In the genomic region with DNA sequence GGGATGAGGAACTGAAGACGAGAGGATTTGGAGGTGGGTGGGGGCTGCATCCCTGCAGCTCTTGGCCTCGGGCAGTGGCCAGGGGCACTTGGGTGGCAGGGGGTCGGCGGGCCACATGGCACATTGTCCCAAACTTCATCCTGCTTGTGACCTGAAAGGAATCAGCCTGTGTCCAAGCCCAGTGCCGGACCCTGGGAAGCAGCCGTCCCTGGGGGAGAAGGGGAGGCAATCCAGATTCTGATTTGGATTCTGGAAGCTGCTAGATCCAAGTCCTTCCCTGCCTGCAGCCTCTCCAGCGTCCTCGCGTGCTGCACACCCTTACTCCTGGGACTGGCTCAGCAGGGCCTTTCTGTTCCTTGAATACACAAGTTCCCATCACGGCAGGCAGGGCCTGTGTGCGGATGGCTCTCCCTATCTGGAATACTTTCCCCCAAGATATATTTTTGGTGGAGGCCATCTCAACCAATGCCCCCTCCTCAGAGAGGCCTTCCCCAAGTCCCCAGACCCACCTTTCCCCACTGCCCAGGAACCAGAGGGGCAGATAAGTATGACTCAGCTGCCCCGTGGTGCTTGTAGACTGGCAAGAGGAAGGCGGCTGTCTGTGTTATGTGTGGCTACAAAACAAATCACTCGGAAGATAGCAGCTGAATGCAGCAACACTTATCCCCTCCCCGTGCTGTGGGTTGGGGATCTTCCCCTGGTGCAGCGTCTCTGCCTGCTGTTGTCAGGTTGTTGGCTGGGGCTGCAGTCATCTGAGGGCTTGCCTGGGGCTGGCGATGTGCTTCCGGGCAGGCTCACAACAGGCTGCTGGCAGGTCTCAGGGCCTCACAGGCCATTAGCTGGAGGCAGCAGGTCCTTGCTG, we compare ENCODE assay signal across 21 cellular contexts. TPM values are rescaled to one million over a fixed set of nuclear protein-coding genes. Genes with fewer than 3 reads are reported as not detected.
DNase-seq lines count a peak whose midpoint lies in the region; ATAC-seq, FAIRE-seq and TF ChIP-seq lines count a peak whose summit lies in the region.
"Had no signal": no experiment of that assay in that cellular context is flagged by ENCODE, and none has a peak within 500 bp of the region (broad histone marks: within the 10 kb centered on the region; RNA-seq: fewer than 3 reads in every experiment).

No MANE protein-coding gene starts in this region.

- H3K4me1 ChIP-seq in kidney (ENCODE audit: control insufficient read depth in 1 of 2, insufficient read depth in 1 of 2, low read depth in 1 of 2, low read length in 2 of 2) (peaks cover 0 to 4% of the 10 kb centered on the region in 2 donors), transverse colon (peaks cover 0 to 2% (median 1%) of the 10 kb centered on the region in 4 donors)

- H3K36me3 Mint-ChIP-seq in activated T-cell treated with anti-CD3 and anti-CD28 coated beads, Interleukin-2, amount 50 U/mL, for 72 hours (ENCODE audit: insufficient read depth in 2 of 2) = peaks cover 3 to 4% of the 10 kb centered on the region in 2 donors
- H3K36me3 Mint-ChIP-seq in central memory CD8-positive, alpha-beta T cell (ENCODE audit: insufficient read depth) = peaks cover 15% of the 10 kb centered on the region

- in situ Hi-C loops in transverse colon (cut with MboI; ENCODE audit: low pct_ligation_motif_present in 1 of 4, low pct_unique_long_range_greater_than_20kb in 1 of 4, low sequenced_read_pairs in 3 of 4) = no loop called here

- H3K9me3 Mint-ChIP-seq in activated T-cell treated with anti-CD3 and anti-CD28 coated beads, Interleukin-2, amount 50 U/mL, for 72 hours = no peaks in the 10 kb centered on the region
- H3K9me3 Mint-ChIP-seq in central memory CD8-positive, alpha-beta T cell = no peaks in the 10 kb centered on the region
- H3K9me3 Mint-ChIP-seq: activated naive CD8-positive, alpha-beta T cell treated with anti-CD3 and anti-CD28 coated beads, Interleukin-2, amount 10 ng/mL, durations not matched to agents 7 days and 5 days; CD4-positive, alpha-beta T cell; memory B cell had no signal

- peak overlapping the region in 1 of 2 donors; percentile 5 for H3K4me3 Mint-ChIP-seq in activated T-cell treated with anti-CD3 and anti-CD28 coated beads, Interleukin-2, amount 50 U/mL, for 72 hours
- H3K4me3 Mint-ChIP-seq in central memory CD8-positive, alpha-beta T cell = no peak overlapping the region
- H3K4me3 Mint-ChIP-seq: activated naive CD8-positive, alpha-beta T cell treated with anti-CD3 and anti-CD28 coated beads, Interleukin-2, amount 10 ng/mL, durations not matched to agents 7 days and 5 days; CD4-positive, alpha-beta T cell; memory B cell; nephron progenitor cell had no signal

- DNase-seq in activated T-cell treated with anti-CD3 and anti-CD28 coated beads, Interleukin-2, amount 50 U/mL, for 72 hours = no peak
- DNase-seq in activated T-cell treated with anti-CD3 and anti-CD28 coated beads for 4 hours = no peak
- no peak for DNase-seq in central memory CD8-positive, alpha-beta T cell (ENCODE audit: low spot score in 2 of 2)
- DNase-seq in kidney = peak; percentile 52
- DNase-seq in transverse colon = peak; percentile 5
- no peak for DNase-seq in mucosa of gallbladder (ENCODE audit: low spot score)
- DNase-seq: activated CD4-positive, alpha-beta T cell treated with anti-CD3 and anti-CD28 coated beads for 4 hours; activated naive CD8-positive, alpha-beta T cell treated with anti-CD3 and anti-CD28 coated beads, Interleukin-2, amount 10 ng/mL, durations not matched to agents 7 days and 5 days; CD4-positive, alpha-beta T cell; DMS79; effector CD4-positive, alpha-beta T cell; esophagus squamous epithelium; GOT3; NCI-H1417 treated with DMSO at 0.1 percent for 48 hours; NCI-H2171; nephron progenitor cell; OCI-M1 had no signal

- ATAC-seq in activated T-cell treated with anti-CD3 and anti-CD28 coated beads, Interleukin-2, amount 50 U/mL, for 72 hours (replicated peaks in 1 of 2) = peak; percentile 7 to 10
- ATAC-seq in central memory CD8-positive, alpha-beta T cell (replicated peaks; ENCODE audit: extremely low read depth, poor library complexity, severe bottlenecking) = no peak
- ATAC-seq in GM18520 (IDR thresholded peaks at IDR 0.05; ENCODE audit: unreplicated experiment) (no peak), GM19452 (IDR thresholded peaks at IDR 0.05; ENCODE audit: unreplicated experiment) (no peak)

- no peak overlapping the region for H3K9ac ChIP-seq in kidney (ENCODE audit: low read length in 2 of 2)

- H3K9me3 ChIP-seq in kidney (ENCODE audit: control insufficient read depth in 1 of 2, low read length in 2 of 2) (no peaks in the 10 kb centered on the region), transverse colon (no peaks in the 10 kb centered on the region)
- H3K9me3 ChIP-seq: esophagus squamous epithelium had no signal

- H3K36me3 ChIP-seq in kidney (ENCODE audit: control insufficient read depth in 1 of 2, insufficient read depth in 2 of 2, low read length in 2 of 2) (peaks cover 15 to 65% of the 10 kb centered on the region in 2 donors), transverse colon (peaks cover 0 to 22% (median 4%) of the 10 kb centered on the region in 4 donors)

- no peak for TF ChIP-seq EP300 in transverse colon (IDR thresholded peaks at IDR 0.05; ENCODE audit: low read depth)

- no peaks in the 10 kb centered on the region for H3K27me3 ChIP-seq in transverse colon
- H3K27me3 ChIP-seq: cardiac muscle cell, esophagus squamous epithelium had no signal

- intact Hi-C loops in kidney (cut with DNase I) (no loop called here), transverse colon (cut with DNase I; ENCODE audit: low total_unique reads) (no loop called here)

- H3K4me1 Mint-ChIP-seq in activated T-cell treated with anti-CD3 and anti-CD28 coated beads, Interleukin-2, amount 50 U/mL, for 72 hours (ENCODE audit: low read depth) = peaks cover 12% of the 10 kb centered on the region
- H3K4me1 Mint-ChIP-seq in central memory CD8-positive, alpha-beta T cell = peaks cover 8% of the 10 kb centered on the region
- H3K4me1 Mint-ChIP-seq: memory B cell had no signal

- TF ChIP-seq CTCF in kidney (IDR thresholded peaks at IDR 0.05; ENCODE audit: borderline replicate concordance, extremely low read depth, insufficient read depth) (no peak), transverse colon (IDR thresholded peaks at IDR 0.05) (no peak)

- no peak for FAIRE-seq in kidney (lab: Jason Lieb, UNC)

- H3K27me3 Mint-ChIP-seq in activated T-cell treated with anti-CD3 and anti-CD28 coated beads, Interleukin-2, amount 50 U/mL, for 72 hours (ENCODE audit: low read depth) = no peaks in the 10 kb centered on the region
- no peaks in the 10 kb centered on the region for H3K27me3 Mint-ChIP-seq in central memory CD8-positive, alpha-beta T cell
- H3K27me3 Mint-ChIP-seq: activated naive CD8-positive, alpha-beta T cell treated with anti-CD3 and anti-CD28 coated beads, Interleukin-2, amount 10 ng/mL, durations not matched to agents 7 days and 5 days; CD4-positive, alpha-beta T cell; memory B cell had no signal

- H3K27ac ChIP-seq in kidney (ENCODE audit: low read depth in 2 of 2, low read length in 2 of 2) (no peak overlapping the region), transverse colon (peak overlapping the region in 1 of 4 donors; percentile 3)
- H3K27ac ChIP-seq: cardiac muscle cell had no signal

- 91% methylated on average over 18 of the region's 18 CpGs; no CpG with 5 or more reads in 1 of the 2 donors for WGBS in transverse colon (ENCODE audit: low coverage in 1 of 2), 2 donors

- peak overlapping the region; percentile 76 for H3K27ac Mint-ChIP-seq in activated T-cell treated with anti-CD3 and anti-CD28 coated beads, Interleukin-2, amount 50 U/mL, for 72 hours
- H3K27ac Mint-ChIP-seq in central memory CD8-positive, alpha-beta T cell (ENCODE audit: low read depth) = peak overlapping the region; percentile 57
- H3K27ac Mint-ChIP-seq: activated naive CD8-positive, alpha-beta T cell treated with anti-CD3 and anti-CD28 coated beads, Interleukin-2, amount 10 ng/mL, durations not matched to agents 7 days and 5 days; CD4-positive, alpha-beta T cell; memory B cell had no signal

- no peak for TF ChIP-seq POLR2A in transverse colon (IDR thresholded peaks at IDR 0.05)

- H3K4me3 ChIP-seq in kidney (ENCODE audit: low read length in 2 of 2) (no peak overlapping the region), transverse colon (no peak overlapping the region)
- H3K4me3 ChIP-seq: cardiac muscle cell, esophagus squamous epithelium had no signal

RNA-seq across cellular contexts. Expression of gene NPEPL1, which starts 6.9 kb away (rescaled TPM):
- 10 to 100 TPM; 25.7 to 29.0 TPM for total RNA-seq in activated T-cell treated with anti-CD3 and anti-CD28 coated beads, Interleukin-2, amount 50 U/mL, for 72 hours
- total RNA-seq in kidney (60.2 TPM), transverse colon (100 to 1,000 TPM in 1 of 4 donors, 10 to 100 TPM in 3; 33.3 to 109 (median 66.9) TPM), mucosa of gallbladder (39.1 TPM)
- 39.7 TPM for polyA plus RNA-seq in kidney (ENCODE audit: insufficient read depth, low read depth, low replicate concordance)

RNA-seq across cellular contexts. Expression of gene STX16, which starts 48.4 kb away (rescaled TPM):
- total RNA-seq in activated T-cell treated with anti-CD3 and anti-CD28 coated beads, Interleukin-2, amount 50 U/mL, for 72 hours = 100 to 1,000 TPM; 153 to 154 TPM
- total RNA-seq in kidney (60.7 TPM), transverse colon (100 to 1,000 TPM in 1 of 4 donors, 10 to 100 TPM in 3; 52.3 to 146 (median 77.0) TPM), mucosa of gallbladder (63.7 TPM)
- 20.6 TPM for polyA plus RNA-seq in kidney (ENCODE audit: insufficient read depth, low read depth, low replicate concordance)

Comparison
In these comparisons a context has a peak if more than half of its experiments do, and no peak if none do; other contexts are left out.
1. ATAC-seq: peak in activated T-cell treated with anti-CD3 and anti-CD28 coated beads, Interleukin-2, amount 50 U/mL, for 72 hours (2 of 2); none in central memory CD8-positive, alpha-beta T cell (single experiment), GM18520 (single experiment) and GM19452 (single experiment).
2. DNase-seq: peak in kidney (single experiment) and transverse colon (single experiment); none in activated T-cell treated with anti-CD3 and anti-CD28 coated beads, Interleukin-2, amount 50 U/mL, for 72 hours (0 of 2), activated T-cell treated with anti-CD3 and anti-CD28 coated beads for 4 hours (single experiment), central memory CD8-positive, alpha-beta T cell (0 of 2) and mucosa of gallbladder (single experiment).